ENCODE assay signal across 6 cellular contexts in genomic region chr17:58397421-58397820, GRCh38. TPM values are rescaled to one million over a fixed set of nuclear protein-coding genes. Genes with fewer than 3 reads are reported as not detected.
DNase-seq lines count a peak whose midpoint lies in the region; ATAC-seq and TF ChIP-seq lines count a peak whose summit lies in the region.
"Not testable (repeated sequence)": the region's sequence is repeated elsewhere in the genome, so short reads cannot be mapped to it uniquely, and the experiment has no call there.
"Had no signal": no experiment of that assay in that cellular context is flagged by ENCODE, and none has a peak within 500 bp of the region (broad histone marks: within the 10 kb centered on the region; RNA-seq: fewer than 3 reads in every experiment).

No MANE protein-coding gene starts in this region.

- H3K4me1 ChIP-seq in Caco-2: peaks cover 100% of the 10 kb centered on the region
- peaks cover 11% of the 10 kb centered on the region for H3K4me1 ChIP-seq in colonic mucosa

- BruUV-seq in Caco-2 (replicated peaks; lab: Mats Ljungman, UMichigan): not testable (repeated sequence)

- not testable (repeated sequence) for H3K27me3 Mint-ChIP-seq in Caco-2 (ENCODE audit: insufficient read depth, unreplicated experiment); T-helper 17 cell; mesothelial cell of epicardium (ENCODE audit: low read depth)

- not testable (repeated sequence) for DNase-seq in Caco-2; T-helper 17 cell; colonic mucosa; mesothelial cell of epicardium (ENCODE audit: low spot score in 2 of 2, unreplicated experiment in 2 of 2)

- H3K36me3 Mint-ChIP-seq in Caco-2 (ENCODE audit: insufficient read depth, unreplicated experiment) (peaks cover 91% of the 10 kb centered on the region), mesothelial cell of epicardium (peaks cover 12% of the 10 kb centered on the region)
- H3K36me3 Mint-ChIP-seq in T-helper 17 cell (ENCODE audit: low read depth): not testable (repeated sequence)

- H3K27me3 ChIP-seq in Caco-2 (replicated peaks; ENCODE audit: control insufficient read depth, insufficient read depth, low read length); colonic mucosa: not testable (repeated sequence)

- H3K27ac Mint-ChIP-seq in Caco-2 (ENCODE audit: unreplicated experiment) (peak overlapping the region; percentile 75), T-helper 17 cell (peak overlapping the region; percentile 2), mesothelial cell of epicardium (peak overlapping the region; percentile 86)

- peaks cover 74% of the 10 kb centered on the region for H3K4me1 Mint-ChIP-seq in Caco-2 (ENCODE audit: low read depth, unreplicated experiment)
- not testable (repeated sequence) for H3K4me1 Mint-ChIP-seq in T-helper 17 cell
- H3K4me1 Mint-ChIP-seq in mesothelial cell of epicardium: peaks cover 77% of the 10 kb centered on the region

- H3K4me3 ChIP-seq in Caco-2 (ENCODE audit: low read depth, low read length); colonic mucosa: not testable (repeated sequence)

- H3K9me3 Mint-ChIP-seq in Caco-2 (ENCODE audit: unreplicated experiment); mesothelial cell of epicardium: not testable (repeated sequence)

- H3K36me3 ChIP-seq in Caco-2 (ENCODE audit: control insufficient read depth, insufficient read depth, low read length); colonic mucosa: not testable (repeated sequence)

- POLR2A ChIA-PET in Caco-2 (lab: Charles Lee): not testable (repeated sequence)

- H3K9me3 ChIP-seq in Caco-2; T-helper 17 cell (ENCODE audit: control insufficient read depth, low read length, poor library complexity, severe bottlenecking); colonic mucosa: not testable (repeated sequence)

- ATAC-seq in T-helper 17 cell: not testable (repeated sequence)

- TF ChIP-seq CTCF in 22Rv1 (IDR thresholded peaks at IDR 0.05); Caco-2 (IDR thresholded peaks at IDR 0.05; ENCODE audit: insufficient read depth in 1 of 2, low read depth in 1 of 2, low read length in 1 of 2, severe bottlenecking in 1 of 2, unreplicated experiment in 1 of 2); colonic mucosa (IDR thresholded peaks at IDR 0.05); mesothelial cell of epicardium (IDR thresholded peaks at IDR 0.05; ENCODE audit: unreplicated experiment): not testable (repeated sequence)

- H3K27ac ChIP-seq in 22Rv1: peak overlapping the region; percentile 75; the same call in 1 of the 2 replicates
- H3K27ac ChIP-seq in colonic mucosa: peak overlapping the region; percentile 13

- H3K4me3 Mint-ChIP-seq in Caco-2 (ENCODE audit: unreplicated experiment): peak overlapping the region; percentile 32
- not testable (repeated sequence) for H3K4me3 Mint-ChIP-seq in T-helper 17 cell, mesothelial cell of epicardium

- CTCF ChIA-PET in Caco-2 (lab: Charles Lee): interaction anchor here (1.1 to 2.3 kb wide), 2 partner anchors 20 to 33 kb away, joined by 3 to 12 read pairs; partner anchors contain the start of gene RNF43

- intact Hi-C loops in Caco-2 (cut with micrococcal nuclease; ENCODE audit: unreplicated experiment); colonic mucosa (cut with DNase I): not testable (repeated sequence)

- H3K9ac ChIP-seq in colonic mucosa (ENCODE audit: low read depth in 2 of 2, low read length in 2 of 2): not testable (repeated sequence)

RNA-seq across cellular contexts. Expression of gene RNF43, which starts 19.9 kb away (rescaled TPM):
- total RNA-seq in Caco-2 (2022) (84.2 and 87.1 TPM in 2 replicates), T-helper 17 cell (under 1 TPM; 0.57 to 0.94 TPM), colonic mucosa (10 to 100 TPM; 38.5 to 51.2 TPM), mesothelial cell of epicardium (38.7 to 40.3 TPM (median 39.0 TPM) in 3 replicates)
- total RNA-seq: G401 had no signal

RNA-seq across cellular contexts. Expression of gene SUPT4H1, which starts 45.4 kb away (rescaled TPM):
- total RNA-seq in Caco-2 (2022) (70.9 and 71.4 TPM in 2 replicates), T-helper 17 cell (10 to 100 TPM; 41.3 to 50.6 TPM), colonic mucosa (10 to 100 TPM; 68.7 to 75.3 TPM), mesothelial cell of epicardium (76.8 to 90.7 TPM (median 86.6 TPM) in 3 replicates)

Comparison
In these comparisons a context has a peak if more than half of its experiments do, and no peak if none do; other contexts are left out.
1. H3K27ac Mint-ChIP-seq: peak in every context shown above with its lines; median percentile 86 in mesothelial cell of epicardium; 75 in Caco-2; 2 in T-helper 17 cell.
2. RNA of gene RNF43, which starts 19.9 kb away (total RNA-seq): 84.2 to 87.1 TPM in Caco-2, 38.5 to 51.2 TPM in colonic mucosa and 38.7 to 40.3 TPM in mesothelial cell of epicardium; 0.57 to 0.94 TPM in T-helper 17 cell; every median in the first group is over 10 times any median in the second.